26 cellular contexts compared by ENCODE assay signal in the genomic region with DNA sequence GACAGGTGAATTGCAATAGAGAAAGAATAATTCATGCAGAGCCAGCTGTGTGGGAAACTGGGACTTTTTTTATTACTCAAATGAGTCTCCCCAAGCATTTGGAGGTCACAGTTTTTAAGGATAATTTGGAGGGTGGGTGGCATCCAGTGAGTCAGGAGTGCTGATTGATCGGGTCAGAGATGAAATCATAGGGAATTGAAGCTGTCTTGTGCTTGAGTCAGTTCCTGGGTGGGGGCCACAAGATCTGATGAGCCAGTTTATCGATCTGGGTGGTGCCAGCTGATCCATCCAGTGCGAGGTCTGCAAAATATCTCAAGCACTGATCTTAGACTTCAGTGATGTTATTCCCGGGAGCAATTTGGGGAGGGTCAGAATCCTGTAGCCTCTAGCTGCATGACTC. TPM values are rescaled to one million over a fixed set of nuclear protein-coding genes. Genes with fewer than 3 reads are reported as not detected.
DNase-seq lines count a peak whose midpoint lies in the region; ATAC-seq and TF ChIP-seq lines count a peak whose summit lies in the region.
"Had no signal": no experiment of that assay in that cellular context is flagged by ENCODE, and none has a peak within 500 bp of the region (broad histone marks: within the 10 kb centered on the region; RNA-seq: fewer than 3 reads in every experiment).

No MANE protein-coding gene starts in this region.

- H3K4me1 Mint-ChIP-seq in stimulated activated naive CD8-positive, alpha-beta T cell treated with anti-CD3 and anti-CD28 coated beads, Interleukin-15, Interleukin-2, amounts not matched to agents 100 ng/mL and 50 ng/mL, for 24 hours (ENCODE audit: low read depth), result peaks cover 41% of the 10 kb centered on the region
- peaks cover 46% of the 10 kb centered on the region for H3K4me1 Mint-ChIP-seq in stimulated activated naive CD8-positive, alpha-beta T cell treated with anti-CD3 and anti-CD28 coated beads, Interleukin-15, amount 100 ng/mL, for 72 hours
- peaks cover 42% of the 10 kb centered on the region for H3K4me1 Mint-ChIP-seq in activated T-helper 2 cell treated with anti-CD3 and anti-CD28 coated beads, Interferon-gamma antibody, Interleukin-2, Interleukin-4, amounts not matched to agents 10 μg/mL and 5 μg/mL and 100 μg/mL, durations not matched to agents 14 hours and 24 hours and 36 hours (ENCODE audit: low read depth)
- peaks cover 61% of the 10 kb centered on the region for H3K4me1 Mint-ChIP-seq in mesothelial cell of epicardium

- CTCF ChIA-PET in GM10248 (lab: Yijun Ruan, JAX), result interaction anchor here (1.3 to 3.6 kb wide), 2 partner anchors 9 to 15 kb away, joined by 3 to 18 read pairs; a partner anchor contains a TSS

- POLR2A ChIA-PET in GM10248 (lab: Yijun Ruan, JAX), result no interaction called here

- no peak for DNase-seq in stimulated activated naive CD8-positive, alpha-beta T cell treated with anti-CD3 and anti-CD28 coated beads, Interleukin-15, amount 100 ng/mL, for 72 hours
- DNase-seq in activated T-helper 2 cell treated with anti-CD3 and anti-CD28 coated beads, Interferon-gamma antibody, Interleukin-2, Interleukin-4, amounts not matched to agents 10 μg/mL and 5 μg/mL and 100 μg/mL, durations not matched to agents 14 hours and 24 hours and 36 hours (ENCODE audit: low spot score), result no peak
- DNase-seq in mesothelial cell of epicardium (ENCODE audit: low spot score in 2 of 2, unreplicated experiment in 2 of 2) (no peak), NCI-H1436 treated with DMSO at 0.1 percent for 48 hours (lab: John Stamatoyannopoulos, UW) (no peak), NCI-H226 (no peak), iPS-NIHi7 (ENCODE audit: extremely low spot score) (no peak), GM10248 (ENCODE audit: extremely low spot score) (no peak)
- DNase-seq: ACHN; activated CD4-positive, alpha-beta T cell treated with anti-CD3 and anti-CD28 coated beads, Interleukin-2, amount 10 ng/mL, durations not matched to agents 7 days and 5 days; activated effector memory CD4-positive, alpha-beta T cell treated with anti-CD3 and anti-CD28 coated beads, Interleukin-2, amount 50 U/mL, for 16 hours; activated naive CD8-positive, alpha-beta T cell treated with anti-CD3 and anti-CD28 coated beads, Interleukin-2, amount 10 ng/mL, durations not matched to agents 7 days and 5 days; COR-L47; dermis blood vessel endothelial cell; DMS79; islet precursor cell; midbrain; naive thymus-derived CD4-positive, alpha-beta T cell; NCI-H1048; NCI-H1694 treated with DMSO at 0.1 percent for 48 hours; NCI-H524 treated with DMSO at 0.1 percent for 48 hours; PC-3; SHP77; transverse colon had no signal

- peak overlapping the region; percentile 14 for H3K4me3 Mint-ChIP-seq in stimulated activated naive CD8-positive, alpha-beta T cell treated with anti-CD3 and anti-CD28 coated beads, Interleukin-15, Interleukin-2, amounts not matched to agents 100 ng/mL and 50 ng/mL, for 24 hours
- H3K4me3 Mint-ChIP-seq in stimulated activated naive CD8-positive, alpha-beta T cell treated with anti-CD3 and anti-CD28 coated beads, Interleukin-15, amount 100 ng/mL, for 72 hours, result peak overlapping the region in 1 of 2 donors; percentile 19
- H3K4me3 Mint-ChIP-seq in activated T-helper 2 cell treated with anti-CD3 and anti-CD28 coated beads, Interferon-gamma antibody, Interleukin-2, Interleukin-4, amounts not matched to agents 10 μg/mL and 5 μg/mL and 100 μg/mL, durations not matched to agents 14 hours and 24 hours and 36 hours (ENCODE audit: low read depth), result no peak overlapping the region
- no peak overlapping the region for H3K4me3 Mint-ChIP-seq in mesothelial cell of epicardium
- H3K4me3 Mint-ChIP-seq: activated CD4-positive, alpha-beta T cell treated with anti-CD3 and anti-CD28 coated beads, Interleukin-2, amount 10 ng/mL, durations not matched to agents 7 days and 5 days; activated naive CD8-positive, alpha-beta T cell treated with anti-CD3 and anti-CD28 coated beads, Interleukin-2, amount 10 ng/mL, durations not matched to agents 7 days and 5 days had no signal

- peaks cover 39% of the 10 kb centered on the region for H3K36me3 Mint-ChIP-seq in stimulated activated naive CD8-positive, alpha-beta T cell treated with anti-CD3 and anti-CD28 coated beads, Interleukin-15, Interleukin-2, amounts not matched to agents 100 ng/mL and 50 ng/mL, for 24 hours (ENCODE audit: low read depth)
- H3K36me3 Mint-ChIP-seq in activated T-helper 2 cell treated with anti-CD3 and anti-CD28 coated beads, Interferon-gamma antibody, Interleukin-2, Interleukin-4, amounts not matched to agents 10 μg/mL and 5 μg/mL and 100 μg/mL, durations not matched to agents 14 hours and 24 hours and 36 hours (ENCODE audit: low read depth), result peaks cover 38% of the 10 kb centered on the region
- peaks cover 14% of the 10 kb centered on the region for H3K36me3 Mint-ChIP-seq in mesothelial cell of epicardium

- intact Hi-C loops in activated T-helper 2 cell treated with anti-CD3 and anti-CD28 coated beads, Interferon-gamma antibody, Interleukin-2, Interleukin-4, amounts not matched to agents 10 μg/mL and 5 μg/mL and 100 μg/mL, durations not matched to agents 14 hours and 24 hours and 36 hours (cut with micrococcal nuclease), result loop anchor here (10.0 kb wide), 1 partner anchor 404 kb away; a partner anchor contains a TSS

- H3K9me3 Mint-ChIP-seq in stimulated activated naive CD8-positive, alpha-beta T cell treated with anti-CD3 and anti-CD28 coated beads, Interleukin-15, Interleukin-2, amounts not matched to agents 100 ng/mL and 50 ng/mL, for 24 hours, result no peaks in the 10 kb centered on the region
- no peaks in the 10 kb centered on the region for H3K9me3 Mint-ChIP-seq in stimulated activated naive CD8-positive, alpha-beta T cell treated with anti-CD3 and anti-CD28 coated beads, Interleukin-15, amount 100 ng/mL, for 72 hours
- H3K9me3 Mint-ChIP-seq in activated T-helper 2 cell treated with anti-CD3 and anti-CD28 coated beads, Interferon-gamma antibody, Interleukin-2, Interleukin-4, amounts not matched to agents 10 μg/mL and 5 μg/mL and 100 μg/mL, durations not matched to agents 14 hours and 24 hours and 36 hours, result no peaks in the 10 kb centered on the region
- H3K9me3 Mint-ChIP-seq in mesothelial cell of epicardium, result no peaks in the 10 kb centered on the region
- H3K9me3 Mint-ChIP-seq: activated naive CD8-positive, alpha-beta T cell treated with anti-CD3 and anti-CD28 coated beads, Interleukin-2, amount 10 ng/mL, durations not matched to agents 7 days and 5 days; central memory CD8-positive, alpha-beta T cell; naive thymus-derived CD4-positive, alpha-beta T cell had no signal

- TF ChIP-seq CTCF in mesothelial cell of epicardium (IDR thresholded peaks at IDR 0.05; ENCODE audit: unreplicated experiment) (no peak), GM10248 (IDR thresholded peaks at IDR 0.05; ENCODE audit: control extremely low read depth, extremely low read depth, low read depth, missing control alignments) (no peak)

- H3K27me3 Mint-ChIP-seq in stimulated activated naive CD8-positive, alpha-beta T cell treated with anti-CD3 and anti-CD28 coated beads, Interleukin-15, Interleukin-2, amounts not matched to agents 100 ng/mL and 50 ng/mL, for 24 hours, result no peaks in the 10 kb centered on the region
- no peaks in the 10 kb centered on the region for H3K27me3 Mint-ChIP-seq in stimulated activated naive CD8-positive, alpha-beta T cell treated with anti-CD3 and anti-CD28 coated beads, Interleukin-15, amount 100 ng/mL, for 72 hours
- H3K27me3 Mint-ChIP-seq in activated T-helper 2 cell treated with anti-CD3 and anti-CD28 coated beads, Interferon-gamma antibody, Interleukin-2, Interleukin-4, amounts not matched to agents 10 μg/mL and 5 μg/mL and 100 μg/mL, durations not matched to agents 14 hours and 24 hours and 36 hours (ENCODE audit: low read depth), result no peaks in the 10 kb centered on the region
- H3K27me3 Mint-ChIP-seq in mesothelial cell of epicardium (ENCODE audit: low read depth), result no peaks in the 10 kb centered on the region
- H3K27me3 Mint-ChIP-seq: activated CD4-positive, alpha-beta T cell treated with anti-CD3 and anti-CD28 coated beads, Interleukin-2, amount 10 ng/mL, durations not matched to agents 7 days and 5 days; activated naive CD8-positive, alpha-beta T cell treated with anti-CD3 and anti-CD28 coated beads, Interleukin-2, amount 10 ng/mL, durations not matched to agents 7 days and 5 days; central memory CD8-positive, alpha-beta T cell; naive thymus-derived CD4-positive, alpha-beta T cell had no signal

- ATAC-seq in stimulated activated naive CD8-positive, alpha-beta T cell treated with anti-CD3 and anti-CD28 coated beads, Interleukin-15, amount 100 ng/mL, for 72 hours, result no peak
- ATAC-seq: naive thymus-derived CD4-positive, alpha-beta T cell; PC-3 had no signal

- no peak overlapping the region for H3K27ac Mint-ChIP-seq in stimulated activated naive CD8-positive, alpha-beta T cell treated with anti-CD3 and anti-CD28 coated beads, Interleukin-15, Interleukin-2, amounts not matched to agents 100 ng/mL and 50 ng/mL, for 24 hours
- no peak overlapping the region for H3K27ac Mint-ChIP-seq in stimulated activated naive CD8-positive, alpha-beta T cell treated with anti-CD3 and anti-CD28 coated beads, Interleukin-15, amount 100 ng/mL, for 72 hours
- peak overlapping the region; percentile 61 for H3K27ac Mint-ChIP-seq in activated T-helper 2 cell treated with anti-CD3 and anti-CD28 coated beads, Interferon-gamma antibody, Interleukin-2, Interleukin-4, amounts not matched to agents 10 μg/mL and 5 μg/mL and 100 μg/mL, durations not matched to agents 14 hours and 24 hours and 36 hours
- H3K27ac Mint-ChIP-seq in mesothelial cell of epicardium, result peak overlapping the region; percentile 31
- H3K27ac Mint-ChIP-seq: activated CD4-positive, alpha-beta T cell treated with anti-CD3 and anti-CD28 coated beads, Interleukin-2, amount 10 ng/mL, durations not matched to agents 7 days and 5 days; activated naive CD8-positive, alpha-beta T cell treated with anti-CD3 and anti-CD28 coated beads, Interleukin-2, amount 10 ng/mL, durations not matched to agents 7 days and 5 days had no signal

RNA-seq across cellular contexts. Expression of a gene that starts 9.9 kb away (rescaled TPM):
- total RNA-seq in activated T-helper 2 cell treated with anti-CD3 and anti-CD28 coated beads, Interferon-gamma antibody, Interleukin-2, Interleukin-4, amounts not matched to agents 10 μg/mL and 5 μg/mL and 100 μg/mL, durations not matched to agents 14 hours and 24 hours and 36 hours, result 442 and 450 TPM in 2 replicates
- 0.65 to 0.69 TPM (median 0.66 TPM) in 3 replicates for total RNA-seq in mesothelial cell of epicardium
- total RNA-seq: renal cortical epithelial cell had no signal

RNA-seq across cellular contexts. Expression of a gene that starts 11.3 kb away (rescaled TPM):
- 61.3 and 61.7 TPM in 2 replicates for total RNA-seq in activated T-helper 2 cell treated with anti-CD3 and anti-CD28 coated beads, Interferon-gamma antibody, Interleukin-2, Interleukin-4, amounts not matched to agents 10 μg/mL and 5 μg/mL and 100 μg/mL, durations not matched to agents 14 hours and 24 hours and 36 hours
- 32.3 to 35.1 TPM (median 34.1 TPM) in 3 replicates for total RNA-seq in mesothelial cell of epicardium

Comparison
In these comparisons a context has a peak if more than half of its experiments do, and no peak if none do; other contexts are left out.
1. H3K27ac Mint-ChIP-seq: peak in activated T-helper 2 cell treated with anti-CD3 and anti-CD28 coated beads, Interferon-gamma antibody, Interleukin-2, Interleukin-4, amounts not matched to agents 10 μg/mL and 5 μg/mL and 100 μg/mL, durations not matched to agents 14 hours and 24 hours and 36 hours (single experiment) and mesothelial cell of epicardium (single experiment); none in stimulated activated naive CD8-positive, alpha-beta T cell treated with anti-CD3 and anti-CD28 coated beads, Interleukin-15, Interleukin-2, amounts not matched to agents 100 ng/mL and 50 ng/mL, for 24 hours (single experiment) and stimulated activated naive CD8-positive, alpha-beta T cell treated with anti-CD3 and anti-CD28 coated beads, Interleukin-15, amount 100 ng/mL, for 72 hours (0 of 2).
2. RNA of a gene that starts 9.9 kb away (total RNA-seq): 442 to 450 TPM in activated T-helper 2 cell treated with anti-CD3 and anti-CD28 coated beads, Interferon-gamma antibody, Interleukin-2, Interleukin-4, amounts not matched to agents 10 μg/mL and 5 μg/mL and 100 μg/mL, durations not matched to agents 14 hours and 24 hours and 36 hours; 0.65 to 0.69 TPM in mesothelial cell of epicardium; every median in the first group is over 100 times any median in the second.